12 cellular contexts compared by ENCODE assay signal in the genomic region with DNA sequence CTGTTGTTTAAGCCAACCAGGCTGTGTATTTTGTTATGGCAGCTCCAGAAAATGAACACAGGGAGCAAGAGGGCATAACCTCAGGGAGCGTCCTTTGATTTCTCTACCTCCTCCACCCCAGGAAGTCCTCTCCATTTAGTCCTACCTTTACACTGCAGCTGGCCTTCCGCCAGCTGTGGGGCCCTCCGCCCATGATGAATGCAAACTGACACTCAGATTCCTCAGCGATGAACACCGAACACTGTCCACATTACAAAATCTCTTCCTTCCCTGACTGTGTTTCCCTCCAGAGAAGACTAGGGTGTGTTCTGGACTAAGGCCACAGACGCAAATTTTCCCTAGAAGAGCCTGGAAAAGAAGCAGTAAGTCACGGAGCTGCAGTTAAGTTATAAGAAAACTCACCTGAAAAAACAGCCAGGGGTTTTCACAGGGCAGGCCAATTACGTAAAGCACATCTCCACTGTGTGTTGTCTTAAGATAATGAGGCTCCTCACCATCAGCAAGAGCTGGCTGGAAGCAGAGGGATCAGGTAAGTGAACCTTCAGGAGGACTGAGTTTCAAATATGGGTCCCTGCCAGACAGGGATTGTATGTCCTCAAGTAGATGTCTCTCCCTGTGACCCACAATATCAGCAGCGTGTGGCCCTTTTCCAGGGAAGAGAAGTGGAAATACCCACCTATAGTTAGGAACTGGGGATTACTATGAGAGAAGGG. TPM values are rescaled to one million over a fixed set of nuclear protein-coding genes. Genes with fewer than 3 reads are reported as not detected.
A peak's percentile ranks its signal among the peaks of the same experiment; 100 is the strongest.
DNase-seq lines count a peak whose midpoint lies in the region; ATAC-seq, FAIRE-seq and TF ChIP-seq lines count a peak whose summit lies in the region.
"Had no signal": no experiment of that assay in that cellular context is flagged by ENCODE, and none has a peak within 500 bp of the region (broad histone marks: within the 10 kb centered on the region; RNA-seq: fewer than 3 reads in every experiment).

No MANE protein-coding gene starts in this region.

- no peaks in the 10 kb centered on the region for H3K36me3 Mint-ChIP-seq in natural killer cell
- no peaks in the 10 kb centered on the region for H3K36me3 Mint-ChIP-seq in osteocyte (ENCODE audit: unreplicated experiment)

- no peaks in the 10 kb centered on the region for H3K79me2 ChIP-seq in keratinocyte (ENCODE audit: control insufficient read depth, insufficient read depth, low read length)

- ATAC-seq in natural killer cell: no peak

- H3K27ac ChIP-seq in keratinocyte (ENCODE audit: control insufficient read depth, insufficient read depth, low read length) (no peak overlapping the region), transverse colon (peak overlapping the region; percentile 61 to 83 (median 66))

- H3K27me3 ChIP-seq in keratinocyte (ENCODE audit: control insufficient read depth, extremely low read depth, insufficient read depth, low read length): no peaks in the 10 kb centered on the region
- no peaks in the 10 kb centered on the region for H3K27me3 ChIP-seq in transverse colon

- H3K4me3 Mint-ChIP-seq in natural killer cell: no peak overlapping the region
- H3K4me3 Mint-ChIP-seq in osteocyte (ENCODE audit: unreplicated experiment): no peak overlapping the region
- H3K4me3 Mint-ChIP-seq: activated CD4-positive, alpha-beta memory T cell treated with anti-CD3 and anti-CD28 coated beads, Interleukin-2, amount 10 ng/mL, durations not matched to agents 7 days and 5 days; activated naive CD8-positive, alpha-beta T cell treated with anti-CD3 and anti-CD28 coated beads, Interleukin-2, amount 10 ng/mL, durations not matched to agents 7 days and 5 days; H9 had no signal

- H3K36me3 ChIP-seq in keratinocyte (ENCODE audit: control insufficient read depth in 2 of 2, extremely low read depth in 1 of 2, insufficient read depth in 2 of 2, low read length in 2 of 2) (no peaks in the 10 kb centered on the region), transverse colon (no peaks in the 10 kb centered on the region)

- no peaks in the 10 kb centered on the region for H4K20me1 ChIP-seq in keratinocyte (ENCODE audit: control insufficient read depth, extremely low read depth, insufficient read depth, low read length)

- peaks cover 11% of the 10 kb centered on the region for H3K4me1 ChIP-seq in keratinocyte (ENCODE audit: control insufficient read depth, extremely low read depth, insufficient read depth, low read length)
- peaks cover 0 to 26% (median 10%) of the 10 kb centered on the region in 4 donors for H3K4me1 ChIP-seq in transverse colon

- in situ Hi-C loops in transverse colon (cut with MboI; ENCODE audit: low pct_ligation_motif_present in 1 of 4, low pct_unique_long_range_greater_than_20kb in 1 of 4, low sequenced_read_pairs in 3 of 4): no loop called here

- peaks cover 8 to 22% of the 10 kb centered on the region in 2 donors for H3K27me3 Mint-ChIP-seq in natural killer cell (ENCODE audit: low read depth in 2 of 2)
- H3K27me3 Mint-ChIP-seq in osteocyte (ENCODE audit: unreplicated experiment): peaks cover 10% of the 10 kb centered on the region
- H3K27me3 Mint-ChIP-seq: activated naive CD8-positive, alpha-beta T cell treated with anti-CD3 and anti-CD28 coated beads, Interleukin-2, amount 10 ng/mL, durations not matched to agents 7 days and 5 days had no signal

- H3K4me3 ChIP-seq in keratinocyte (ENCODE audit: control insufficient read depth in 2 of 3, extremely low read depth in 1 of 3, insufficient read depth in 2 of 3, low read depth in 1 of 3, low read length in 3 of 3): peak overlapping the region in 1 of 3 experiments; percentile 28
- H3K4me3 ChIP-seq in transverse colon: no peak overlapping the region

- H3K4me2 ChIP-seq in keratinocyte (ENCODE audit: control insufficient read depth, extremely low read depth, insufficient read depth, low read depth, low read length): peak overlapping the region; percentile 50

- H3K9ac ChIP-seq in keratinocyte (ENCODE audit: control insufficient read depth, extremely low read depth, insufficient read depth, low read length): no peak overlapping the region

- DNase-seq in NCI-H2029 treated with DMSO at 0.1 percent for 48 hours (lab: John Stamatoyannopoulos, UW) (peak; percentile 70), amniotic epithelial cell (ENCODE audit: low read depth) (peak; percentile 33), keratinocyte (ENCODE audit: low read depth, low spot score) (peak; percentile 35), transverse colon (peak; percentile 77), natural killer cell (no peak), osteocyte (ENCODE audit: extremely low spot score, unreplicated experiment) (no peak)
- DNase-seq in activated CD8-positive, alpha-beta memory T cell treated with anti-CD3 and anti-CD28 coated beads, Interleukin-2, amount 50 U/mL, for 4 hours: no peak
- DNase-seq: activated CD4-positive, alpha-beta memory T cell treated with anti-CD3 and anti-CD28 coated beads, Interleukin-2, amount 10 ng/mL, durations not matched to agents 7 days and 5 days; activated naive CD8-positive, alpha-beta T cell treated with anti-CD3 and anti-CD28 coated beads, Interleukin-2, amount 10 ng/mL, durations not matched to agents 7 days and 5 days; DMS 273 treated with DMSO at 0.1 percent for 48 hours; H9; T-helper 1 cell had no signal

- peak; percentile 51 for TF ChIP-seq POLR2A in transverse colon (IDR thresholded peaks at IDR 0.05)

- 67 to 68% methylated on average over 4 to 9 of the region's 9 CpGs for WGBS in transverse colon (ENCODE audit: low coverage in 1 of 2), 2 donors

- H2AFZ ChIP-seq in keratinocyte (ENCODE audit: control insufficient read depth, low read length): peak overlapping the region; percentile 63

- TF ChIP-seq EP300 in transverse colon (IDR thresholded peaks at IDR 0.05; ENCODE audit: low read depth): no peak

- peak; percentile 92 for FAIRE-seq in keratinocyte (lab: Jason Lieb, UNC)

- H3K4me1 Mint-ChIP-seq in natural killer cell: peaks cover 5 to 7% of the 10 kb centered on the region in 2 donors
- H3K4me1 Mint-ChIP-seq in osteocyte (ENCODE audit: unreplicated experiment): no peaks in the 10 kb centered on the region

- H3K9me3 ChIP-seq in keratinocyte (ENCODE audit: control insufficient read depth, low read depth, low read length) (no peaks in the 10 kb centered on the region), transverse colon (no peaks in the 10 kb centered on the region)

- H3K9me3 Mint-ChIP-seq in natural killer cell: no peaks in the 10 kb centered on the region
- H3K9me3 Mint-ChIP-seq in osteocyte (ENCODE audit: unreplicated experiment): peaks cover 7% of the 10 kb centered on the region

- dilution Hi-C loops in keratinocyte (cut with MboI; ENCODE audit: extremely low pct_ligation_motif_present, low sequenced_read_pairs): no loop called here

- no peaks in the 10 kb centered on the region for H3K9me1 ChIP-seq in keratinocyte (ENCODE audit: control insufficient read depth, extremely low read depth, insufficient read depth, low read length)

- H3K27ac Mint-ChIP-seq in natural killer cell: no peak overlapping the region
- no peak overlapping the region for H3K27ac Mint-ChIP-seq in osteocyte (ENCODE audit: unreplicated experiment)
- H3K27ac Mint-ChIP-seq: activated CD4-positive, alpha-beta memory T cell treated with anti-CD3 and anti-CD28 coated beads, Interleukin-2, amount 10 ng/mL, durations not matched to agents 7 days and 5 days; activated naive CD8-positive, alpha-beta T cell treated with anti-CD3 and anti-CD28 coated beads, Interleukin-2, amount 10 ng/mL, durations not matched to agents 7 days and 5 days had no signal

- intact Hi-C loops in transverse colon (cut with DNase I; ENCODE audit: low total_unique reads): no loop called here
- intact Hi-C loops in natural killer cell (cut with micrococcal nuclease): no loop called here

- no peak for TF ChIP-seq CTCF in keratinocyte (optimal IDR thresholded peaks at IDR 0.05 in 1 of 3, IDR thresholded peaks at IDR 0.05 in 1 of 3, conservative IDR thresholded peaks at IDR 0.05 in 1 of 3; ENCODE audit: extremely low read depth in 1 of 3, insufficient read depth in 2 of 3, low read length in 3 of 3)
- no peak for TF ChIP-seq CTCF in transverse colon (IDR thresholded peaks at IDR 0.05)
- TF ChIP-seq CTCF in natural killer cell (IDR thresholded peaks at IDR 0.05): no peak
- no peak for TF ChIP-seq CTCF in osteocyte (IDR thresholded peaks at IDR 0.05)

RNA-seq across cellular contexts. Expression of a gene that starts 46.3 kb away (rescaled TPM):
- polyA plus RNA-seq in keratinocyte: 21.1 to 32.8 TPM (median 30.0 TPM) in 3 replicates
- 32.4 TPM for polyA plus RNA-seq in keratinocyte (2011; ENCODE audit: low read depth)
- polyA plus RNA-seq in keratinocyte (2011; cell fraction: cytosol; rRNA removed): 11.2 and 16.6 TPM in 2 replicates
- polyA plus RNA-seq in keratinocyte (2011; cell fraction: nucleus; rRNA removed): 23.9 and 33.4 TPM in 2 replicates
- 35.0 and 37.8 TPM in 2 replicates for polyA plus RNA-seq in keratinocyte (2012; ENCODE audit: low replicate concordance)
- 8.4 to 29.2 TPM (median 15.0 TPM) in 3 replicates for polyA minus RNA-seq in keratinocyte
- 22.6 TPM for polyA minus RNA-seq in keratinocyte (2011; cell fraction: cytosol; rRNA and poly(A)+ RNA removed)
- polyA minus RNA-seq in keratinocyte (2011; cell fraction: nucleus; rRNA and poly(A)+ RNA removed): 18.6 and 28.9 TPM in 2 replicates
- total RNA-seq in transverse colon: 100 to 1,000 TPM in 3 of 4 donors, 10 to 100 TPM in 1; 82.8 to 493 (median 375) TPM
- 10 to 100 TPM in 1 of 3 donors, 1 to 10 TPM in 2; 3.4 to 10.4 (median 4.9) TPM for total RNA-seq in natural killer cell
- 42.0 and 45.5 TPM in 2 replicates for total RNA-seq in osteocyte

Comparison
In these comparisons a context has a peak if more than half of its experiments do, and no peak if none do; other contexts are left out.
1. DNase-seq: peak in NCI-H2029 treated with DMSO at 0.1 percent for 48 hours (single experiment), amniotic epithelial cell (single experiment), keratinocyte (single experiment) and transverse colon (single experiment); none in natural killer cell (single experiment), osteocyte (single experiment) and activated CD8-positive, alpha-beta memory T cell treated with anti-CD3 and anti-CD28 coated beads, Interleukin-2, amount 50 U/mL, for 4 hours (single experiment).